Comparison of ENCODE assay signal across 28 cellular contexts in the genomic region with DNA sequence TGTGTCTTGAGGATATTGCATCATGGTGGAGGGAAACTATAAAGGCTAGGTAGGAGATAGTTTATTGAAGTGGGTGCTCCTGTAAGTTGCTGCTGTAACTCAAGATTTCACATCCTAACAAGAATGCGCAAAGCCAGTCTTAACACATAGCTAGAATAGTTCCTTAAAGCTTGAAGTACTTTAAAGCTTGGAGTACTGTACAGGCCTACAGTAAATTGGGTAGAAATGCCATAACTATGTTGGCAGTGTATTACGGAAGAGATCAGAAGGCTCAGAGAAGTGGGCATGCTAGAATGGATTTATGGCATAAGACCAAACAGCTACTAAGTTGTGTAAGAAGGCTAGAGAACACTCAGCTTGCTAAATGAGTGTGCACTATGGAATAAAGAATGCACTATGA. TPM values are rescaled to one million over a fixed set of nuclear protein-coding genes. Genes with fewer than 3 reads are reported as not detected.
DNase-seq lines count a peak whose midpoint lies in the region; ATAC-seq and TF ChIP-seq lines count a peak whose summit lies in the region.
"Had no signal": no experiment of that assay in that cellular context is flagged by ENCODE, and none has a peak within 500 bp of the region (broad histone marks: within the 10 kb centered on the region; RNA-seq: fewer than 3 reads in every experiment).

No MANE protein-coding gene starts in this region.

- H3K4me1 Mint-ChIP-seq in activated naive CD8-positive, alpha-beta T cell treated with anti-CD3 and anti-CD28 coated beads for 36 hours, result no peaks in the 10 kb centered on the region
- H3K4me1 Mint-ChIP-seq: CD4-positive, alpha-beta memory T cell had no signal

- H3K36me3 ChIP-seq in SK-N-MC (ENCODE audit: insufficient read depth, low read length), result no peaks in the 10 kb centered on the region
- no peaks in the 10 kb centered on the region for H3K36me3 ChIP-seq in upper lobe of left lung
- H3K36me3 ChIP-seq: BLaER1, HAP-1, Peyer's patch, SJCRH30 had no signal

- H3K9me3 Mint-ChIP-seq in activated naive CD8-positive, alpha-beta T cell treated with anti-CD3 and anti-CD28 coated beads for 36 hours, result peaks cover 6% of the 10 kb centered on the region
- H3K9me3 Mint-ChIP-seq: HFFc6 had no signal

- ATAC-seq in upper lobe of left lung (ENCODE audit: low FRiP score in 2 of 2), result peak; percentile 41 to 90
- no peak for ATAC-seq in HG02938 (IDR thresholded peaks at IDR 0.05; ENCODE audit: unreplicated experiment)

- no peak overlapping the region for H3K4me3 Mint-ChIP-seq in activated naive CD8-positive, alpha-beta T cell treated with anti-CD3 and anti-CD28 coated beads for 36 hours
- H3K4me3 Mint-ChIP-seq: CD4-positive, alpha-beta memory T cell; HFFc6 had no signal

- no peak overlapping the region for H3K27ac Mint-ChIP-seq in activated naive CD8-positive, alpha-beta T cell treated with anti-CD3 and anti-CD28 coated beads for 36 hours
- H3K27ac Mint-ChIP-seq: CD4-positive, alpha-beta memory T cell; HFFc6 had no signal

- WGBS in upper lobe of left lung, 2 donors, result 64 to 70% methylated on average over 2 of the region's 2 CpGs

- no peaks in the 10 kb centered on the region for H3K27me3 ChIP-seq in upper lobe of left lung
- H3K27me3 ChIP-seq: BLaER1, Peyer's patch had no signal

- H3K4me1 ChIP-seq in upper lobe of left lung, result no peaks in the 10 kb centered on the region
- H3K4me1 ChIP-seq: BLaER1, HAP-1, Peyer's patch, SJCRH30 had no signal

- H3K9ac ChIP-seq in SK-N-MC (ENCODE audit: insufficient read length), result no peak overlapping the region
- H3K9ac ChIP-seq: BLaER1 had no signal

- H3K9me3 ChIP-seq in SK-N-MC (ENCODE audit: low read depth, low read length) (no peaks in the 10 kb centered on the region), upper lobe of left lung (no peaks in the 10 kb centered on the region)
- H3K9me3 ChIP-seq: HAP-1, Peyer's patch, SJCRH30 had no signal

- peak overlapping the region; percentile 15; the same call in 1 of the 2 replicates for H3K27ac ChIP-seq in SK-N-MC
- H3K27ac ChIP-seq in upper lobe of left lung, result no peak overlapping the region
- H3K27ac ChIP-seq: BLaER1, Peyer's patch, SJCRH30 had no signal

- no peak for TF ChIP-seq CTCF in upper lobe of left lung (IDR thresholded peaks at IDR 0.05)

- H3K36me3 Mint-ChIP-seq in activated naive CD8-positive, alpha-beta T cell treated with anti-CD3 and anti-CD28 coated beads for 36 hours, result no peaks in the 10 kb centered on the region
- H3K36me3 Mint-ChIP-seq: CD4-positive, alpha-beta memory T cell had no signal

- no peak overlapping the region for H3K4me3 ChIP-seq in SK-N-MC
- no peak overlapping the region for H3K4me3 ChIP-seq in upper lobe of left lung
- H3K4me3 ChIP-seq: BLaER1, HAP-1, Peyer's patch, SJCRH30 had no signal

- H3K27me3 Mint-ChIP-seq in activated naive CD8-positive, alpha-beta T cell treated with anti-CD3 and anti-CD28 coated beads for 36 hours, result peaks cover 9% of the 10 kb centered on the region

- DNase-seq in GF-D8 (lab: John Stamatoyannopoulos, UW) (peak; percentile 48), NOMO-1 treated with DMSO at 0.1 percent for 48 hours (lab: John Stamatoyannopoulos, UW; ENCODE audit: unreplicated experiment) (peak; percentile 95), SK-N-MC (ENCODE audit: low read depth, low spot score) (no peak), upper lobe of left lung (no peak), KG1 (lab: John Stamatoyannopoulos, UW) (no peak)
- no peak for DNase-seq in activated naive CD8-positive, alpha-beta T cell treated with anti-CD3 and anti-CD28 coated beads for 36 hours
- DNase-seq: CD4-positive, alpha-beta memory T cell; COR-L47; DMS53; EL; GDM1; GOT3; HFFc6; KBM-7; MM.1S; NCI-H1105 treated with DMSO at 0.1 percent for 48 hours; NCI-H146; NCI-H1930; NCI-H2107; NCI-H446; NCI-H524 treated with DMSO at 0.1 percent for 48 hours; NCI-H774; Peyer's patch; SJCRH30; T-helper 2 cell had no signal

- no peak for TF ChIP-seq POLR2A in upper lobe of left lung (IDR thresholded peaks at IDR 0.05)

- TF ChIP-seq EP300 in upper lobe of left lung (IDR thresholded peaks at IDR 0.05), result peak in 1 of 4 donors; percentile 7

RNA-seq across cellular contexts. Expression of a gene that starts 44.5 kb away (rescaled TPM):
- total RNA-seq in upper lobe of left lung, result under 1 TPM in 2 of 6 donors, not detected in 4; 0.13 to 0.39 TPM
- under 1 TPM in 1 of 2 experiments, not detected in 1; 0.08 TPM for total RNA-seq in activated naive CD8-positive, alpha-beta T cell treated with anti-CD3 and anti-CD28 coated beads for 36 hours
- total RNA-seq: CD4-positive, alpha-beta memory T cell; Peyer's patch had no signal

Comparison
In these comparisons a context has a peak if more than half of its experiments do, and no peak if none do; other contexts are left out.
1. DNase-seq: peak in GF-D8 (single experiment) and NOMO-1 treated with DMSO at 0.1 percent for 48 hours (single experiment); none in SK-N-MC (single experiment), upper lobe of left lung (0 of 2), KG1 (single experiment) and activated naive CD8-positive, alpha-beta T cell treated with anti-CD3 and anti-CD28 coated beads for 36 hours (single experiment).